ENCODE assay signal across 21 cellular contexts in genomic region chr10:48750991-48751390, GRCh38.
"Had no signal": no experiment of that assay in that cellular context is flagged by ENCODE, and none has a peak within 500 bp of the region (broad histone marks: within the 10 kb centered on the region; RNA-seq: fewer than 3 reads in every experiment).

No MANE protein-coding gene starts in this region.

- H3K36me3 Mint-ChIP-seq: neural progenitor cell; stimulated activated effector memory CD8-positive, alpha-beta T cell treated with anti-CD3 and anti-CD28 coated beads, Interleukin-12 subunit alpha, Interleukin-12 subunit beta, amount 100 ng/mL, for 72 hours had no signal

- H3K4me1 Mint-ChIP-seq: naive thymus-derived CD4-positive, alpha-beta T cell; nephron; neural progenitor cell; stimulated activated effector memory CD8-positive, alpha-beta T cell treated with anti-CD3 and anti-CD28 coated beads, Interleukin-12 subunit alpha, Interleukin-12 subunit beta, amount 100 ng/mL, for 72 hours had no signal

- H3K4me1 ChIP-seq: neural progenitor cell, prostate gland, sigmoid colon, tibial nerve, upper lobe of left lung had no signal

- H3K9me3 Mint-ChIP-seq: neural progenitor cell had no signal

- H3K9me3 ChIP-seq: lower lobe of right lung, prostate gland, sigmoid colon, thoracic aorta, tibial nerve, upper lobe of left lung had no signal

- H3K27me3 ChIP-seq: neural progenitor cell, sigmoid colon, tibial nerve, upper lobe of left lung had no signal

- H3K4me3 Mint-ChIP-seq: effector memory CD8-positive, alpha-beta T cell; naive thymus-derived CD4-positive, alpha-beta T cell; nephron; neural progenitor cell; stimulated activated effector memory CD8-positive, alpha-beta T cell treated with anti-CD3 and anti-CD28 coated beads, Interleukin-12 subunit alpha, Interleukin-12 subunit beta, amount 100 ng/mL, for 72 hours; stimulated activated naive CD8-positive, alpha-beta T cell treated with anti-CD3 and anti-CD28 coated beads, Interleukin-15, Interleukin-2, amounts not matched to agents 100 ng/mL and 50 ng/mL, for 24 hours had no signal

- H3K4me3 ChIP-seq: coronary artery, lower lobe of right lung, neural progenitor cell, prostate gland, sigmoid colon, thoracic aorta, tibial nerve, upper lobe of left lung had no signal

- H2AFZ ChIP-seq: neural progenitor cell had no signal

- H3K27ac Mint-ChIP-seq: effector memory CD8-positive, alpha-beta T cell; naive thymus-derived CD4-positive, alpha-beta T cell; nephron; neural progenitor cell; stimulated activated effector memory CD8-positive, alpha-beta T cell treated with anti-CD3 and anti-CD28 coated beads, Interleukin-12 subunit alpha, Interleukin-12 subunit beta, amount 100 ng/mL, for 72 hours; stimulated activated naive CD8-positive, alpha-beta T cell treated with anti-CD3 and anti-CD28 coated beads, Interleukin-15, Interleukin-2, amounts not matched to agents 100 ng/mL and 50 ng/mL, for 24 hours had no signal

- H3K27me3 Mint-ChIP-seq: effector memory CD8-positive, alpha-beta T cell; stimulated activated naive CD8-positive, alpha-beta T cell treated with anti-CD3 and anti-CD28 coated beads, Interleukin-15, Interleukin-2, amounts not matched to agents 100 ng/mL and 50 ng/mL, for 24 hours had no signal

- DNase-seq: dermis blood vessel endothelial cell; effector memory CD8-positive, alpha-beta T cell; erythroblast; left ventricle myocardium superior; lower lobe of right lung; mesenchymal stem cell; midbrain; naive thymus-derived CD4-positive, alpha-beta T cell; right cardiac atrium; sigmoid colon; stimulated activated CD4-positive, alpha-beta T cell treated with anti-CD3 and anti-CD28 coated beads, Interleukin-2, amount 100 ng/mL, for 24 hours; stimulated activated CD4-positive, alpha-beta T cell treated with anti-CD3 and anti-CD28 coated beads, Interleukin-4, amount 100 ng/mL, for 24 hours; upper lobe of left lung had no signal

- H3K36me3 ChIP-seq: lower lobe of right lung, neural progenitor cell, prostate gland, sigmoid colon, thoracic aorta, tibial nerve, upper lobe of left lung had no signal

- H3K9ac ChIP-seq: neural progenitor cell had no signal

- ATAC-seq: effector memory CD8-positive, alpha-beta T cell; left ventricle myocardium superior; lower lobe of right lung; naive thymus-derived CD4-positive, alpha-beta T cell; right cardiac atrium had no signal

- H3K4me2 ChIP-seq: neural progenitor cell had no signal

- H3K27ac ChIP-seq: coronary artery, lower lobe of right lung, neural progenitor cell, prostate gland, sigmoid colon, thoracic aorta, tibial nerve, upper lobe of left lung had no signal
